8 cellular contexts compared by ENCODE assay signal in genomic region chrY:19580990-19581389, GRCh38.
DNase-seq lines count a peak whose midpoint lies in the region; ATAC-seq and TF ChIP-seq lines count a peak whose summit lies in the region.
"Not testable (repeated sequence)": the region's sequence is repeated elsewhere in the genome, so short reads cannot be mapped to it uniquely, and the experiment has no call there.

No MANE protein-coding gene starts in this region.

- TF ChIP-seq CTCF in DOHH2 (IDR thresholded peaks at IDR 0.05; ENCODE audit: low read depth, low read length, poor library complexity, severe bottlenecking): not testable (repeated sequence)

- DNase-seq in KBM-7 (peak; percentile 59), NCI-H526 (lab: John Stamatoyannopoulos, UW) (peak; percentile 0 to 14)
- DNase-seq in T-helper 2 cell treated with Interferon-gamma antibody and Interleukin-4, amounts not matched to agents 5 μg/mL and 100 μg/mL, for 36 hours (ENCODE audit: low spot score); activated T-cell treated with anti-CD3 and anti-CD28 coated beads, Interleukin-2, amount 50 U/mL, for 72 hours; activated naive CD4-positive, alpha-beta T cell treated with anti-CD3 and anti-CD28 coated beads, Interleukin-2, amount 10 ng/mL, durations not matched to agents 7 days and 5 days; activated naive CD8-positive, alpha-beta T cell treated with anti-CD3 and anti-CD28 coated beads, Interleukin-2, amount 10 ng/mL, durations not matched to agents 7 days and 5 days; natural killer cell treated with Interleukin-12 subunit alpha and Interleukin-12 subunit beta and Interleukin-15 and Interleukin-18, amount 100 ng/mL, for 72 hours (ENCODE audit: low spot score): not testable (repeated sequence)

- in situ Hi-C loops in KBM-7 (cut with MboI; ENCODE audit: low pct_unique_long_range_greater_than_20kb, low sequenced_read_pairs): not testable (repeated sequence)

- H3K36me3 ChIP-seq in DOHH2 (ENCODE audit: control insufficient read depth, low read length): peaks cover 13% of the 10 kb centered on the region

- CTCF ChIA-PET in activated naive CD4-positive, alpha-beta T cell treated with anti-CD3 and anti-CD28 coated beads, Interleukin-2, amount 10 ng/mL, durations not matched to agents 7 days and 5 days (lab: Charles Lee): not testable (repeated sequence)

- H3K9me3 Mint-ChIP-seq in T-helper 2 cell treated with Interferon-gamma antibody and Interleukin-4, amounts not matched to agents 5 μg/mL and 100 μg/mL, for 36 hours; activated T-cell treated with anti-CD3 and anti-CD28 coated beads, Interleukin-2, amount 50 U/mL, for 72 hours; activated naive CD4-positive, alpha-beta T cell treated with anti-CD3 and anti-CD28 coated beads, Interleukin-2, amount 10 ng/mL, durations not matched to agents 7 days and 5 days; activated naive CD8-positive, alpha-beta T cell treated with anti-CD3 and anti-CD28 coated beads, Interleukin-2, amount 10 ng/mL, durations not matched to agents 7 days and 5 days; natural killer cell treated with Interleukin-12 subunit alpha and Interleukin-12 subunit beta and Interleukin-15 and Interleukin-18, amount 100 ng/mL, for 72 hours: not testable (repeated sequence)

- peak overlapping the region; percentile 37 for H3K4me3 ChIP-seq in DOHH2 (ENCODE audit: low read length)

- H3F3A ChIP-seq in DOHH2 (ENCODE audit: control insufficient read depth, insufficient read depth): not testable (repeated sequence)

- H3K27me3 Mint-ChIP-seq in T-helper 2 cell treated with Interferon-gamma antibody and Interleukin-4, amounts not matched to agents 5 μg/mL and 100 μg/mL, for 36 hours (ENCODE audit: low read depth); activated T-cell treated with anti-CD3 and anti-CD28 coated beads, Interleukin-2, amount 50 U/mL, for 72 hours (ENCODE audit: low read depth); activated naive CD4-positive, alpha-beta T cell treated with anti-CD3 and anti-CD28 coated beads, Interleukin-2, amount 10 ng/mL, durations not matched to agents 7 days and 5 days; activated naive CD8-positive, alpha-beta T cell treated with anti-CD3 and anti-CD28 coated beads, Interleukin-2, amount 10 ng/mL, durations not matched to agents 7 days and 5 days; natural killer cell treated with Interleukin-12 subunit alpha and Interleukin-12 subunit beta and Interleukin-15 and Interleukin-18, amount 100 ng/mL, for 72 hours: not testable (repeated sequence)

- ATAC-seq in activated T-cell treated with anti-CD3 and anti-CD28 coated beads, Interleukin-2, amount 50 U/mL, for 72 hours (replicated peaks in 1 of 2); activated naive CD8-positive, alpha-beta T cell treated with anti-CD3 and anti-CD28 coated beads, Interleukin-2, amount 10 ng/mL, durations not matched to agents 7 days and 5 days (ENCODE audit: low read depth); natural killer cell treated with Interleukin-12 subunit alpha and Interleukin-12 subunit beta and Interleukin-15 and Interleukin-18, amount 100 ng/mL, for 72 hours: not testable (repeated sequence)

- H4K20me1 ChIP-seq in DOHH2 (ENCODE audit: control insufficient read depth, insufficient read depth, low read depth, low read length): not testable (repeated sequence)

- H3K4me3 Mint-ChIP-seq in T-helper 2 cell treated with Interferon-gamma antibody and Interleukin-4, amounts not matched to agents 5 μg/mL and 100 μg/mL, for 36 hours: peak overlapping the region; percentile 57
- peak overlapping the region in 1 of 2 donors; percentile 11 for H3K4me3 Mint-ChIP-seq in activated T-cell treated with anti-CD3 and anti-CD28 coated beads, Interleukin-2, amount 50 U/mL, for 72 hours
- H3K4me3 Mint-ChIP-seq in activated naive CD4-positive, alpha-beta T cell treated with anti-CD3 and anti-CD28 coated beads, Interleukin-2, amount 10 ng/mL, durations not matched to agents 7 days and 5 days: not testable (repeated sequence)
- peak overlapping the region; percentile 45 for H3K4me3 Mint-ChIP-seq in activated naive CD8-positive, alpha-beta T cell treated with anti-CD3 and anti-CD28 coated beads, Interleukin-2, amount 10 ng/mL, durations not matched to agents 7 days and 5 days
- peak overlapping the region; percentile 50 for H3K4me3 Mint-ChIP-seq in natural killer cell treated with Interleukin-12 subunit alpha and Interleukin-12 subunit beta and Interleukin-15 and Interleukin-18, amount 100 ng/mL, for 72 hours

- H3K27me3 ChIP-seq in DOHH2 (ENCODE audit: control insufficient read depth, low read length): not testable (repeated sequence)

- H3K9me2 ChIP-seq in DOHH2 (replicated peaks; ENCODE audit: control insufficient read depth, low read length): not testable (repeated sequence)

- H3K79me2 ChIP-seq in DOHH2 (ENCODE audit: control insufficient read depth, low read length): peaks cover 78% of the 10 kb centered on the region

- not testable (repeated sequence) for H3K9me3 ChIP-seq in DOHH2 (ENCODE audit: control insufficient read depth, insufficient read depth, low read length)

- H3K27ac Mint-ChIP-seq in T-helper 2 cell treated with Interferon-gamma antibody and Interleukin-4, amounts not matched to agents 5 μg/mL and 100 μg/mL, for 36 hours: peak overlapping the region; percentile 83
- peak overlapping the region; percentile 47 for H3K27ac Mint-ChIP-seq in activated T-cell treated with anti-CD3 and anti-CD28 coated beads, Interleukin-2, amount 50 U/mL, for 72 hours
- peak overlapping the region; percentile 49 for H3K27ac Mint-ChIP-seq in activated naive CD4-positive, alpha-beta T cell treated with anti-CD3 and anti-CD28 coated beads, Interleukin-2, amount 10 ng/mL, durations not matched to agents 7 days and 5 days
- H3K27ac Mint-ChIP-seq in activated naive CD8-positive, alpha-beta T cell treated with anti-CD3 and anti-CD28 coated beads, Interleukin-2, amount 10 ng/mL, durations not matched to agents 7 days and 5 days: peak overlapping the region; percentile 48
- not testable (repeated sequence) for H3K27ac Mint-ChIP-seq in natural killer cell treated with Interleukin-12 subunit alpha and Interleukin-12 subunit beta and Interleukin-15 and Interleukin-18, amount 100 ng/mL, for 72 hours

- peaks cover 33% of the 10 kb centered on the region for H3K4me1 Mint-ChIP-seq in T-helper 2 cell treated with Interferon-gamma antibody and Interleukin-4, amounts not matched to agents 5 μg/mL and 100 μg/mL, for 36 hours (ENCODE audit: low read depth)
- H3K4me1 Mint-ChIP-seq in activated T-cell treated with anti-CD3 and anti-CD28 coated beads, Interleukin-2, amount 50 U/mL, for 72 hours (ENCODE audit: low read depth): not testable (repeated sequence)
- H3K4me1 Mint-ChIP-seq in activated naive CD4-positive, alpha-beta T cell treated with anti-CD3 and anti-CD28 coated beads, Interleukin-2, amount 10 ng/mL, durations not matched to agents 7 days and 5 days: peaks cover 31% of the 10 kb centered on the region
- H3K4me1 Mint-ChIP-seq in activated naive CD8-positive, alpha-beta T cell treated with anti-CD3 and anti-CD28 coated beads, Interleukin-2, amount 10 ng/mL, durations not matched to agents 7 days and 5 days: peaks cover 25% of the 10 kb centered on the region
- H3K4me1 Mint-ChIP-seq in natural killer cell treated with Interleukin-12 subunit alpha and Interleukin-12 subunit beta and Interleukin-15 and Interleukin-18, amount 100 ng/mL, for 72 hours (ENCODE audit: low read depth in 2 of 2): peaks cover 0 to 32% of the 10 kb centered on the region in 2 donors

- peaks cover 27% of the 10 kb centered on the region for H3K36me3 Mint-ChIP-seq in T-helper 2 cell treated with Interferon-gamma antibody and Interleukin-4, amounts not matched to agents 5 μg/mL and 100 μg/mL, for 36 hours (ENCODE audit: low read depth)
- not testable (repeated sequence) for H3K36me3 Mint-ChIP-seq in activated T-cell treated with anti-CD3 and anti-CD28 coated beads, Interleukin-2, amount 50 U/mL, for 72 hours (ENCODE audit: insufficient read depth in 2 of 2); natural killer cell treated with Interleukin-12 subunit alpha and Interleukin-12 subunit beta and Interleukin-15 and Interleukin-18, amount 100 ng/mL, for 72 hours
- H3K36me3 Mint-ChIP-seq in activated naive CD4-positive, alpha-beta T cell treated with anti-CD3 and anti-CD28 coated beads, Interleukin-2, amount 10 ng/mL, durations not matched to agents 7 days and 5 days: peaks cover 30% of the 10 kb centered on the region
- peaks cover 23% of the 10 kb centered on the region for H3K36me3 Mint-ChIP-seq in activated naive CD8-positive, alpha-beta T cell treated with anti-CD3 and anti-CD28 coated beads, Interleukin-2, amount 10 ng/mL, durations not matched to agents 7 days and 5 days

- peaks cover 42% of the 10 kb centered on the region for H3K4me1 ChIP-seq in DOHH2 (ENCODE audit: control insufficient read depth, low read length)

- H3K4me2 ChIP-seq in DOHH2 (ENCODE audit: low read length): peak overlapping the region; percentile 51

- POLR2A ChIA-PET in activated naive CD8-positive, alpha-beta T cell treated with anti-CD3 and anti-CD28 coated beads, Interleukin-2, amount 10 ng/mL, durations not matched to agents 7 days and 5 days (lab: Charles Lee): not testable (repeated sequence)

- peak overlapping the region; percentile 68 for H3K27ac ChIP-seq in DOHH2 (ENCODE audit: low read depth, low read length)
